Comparison of ENCODE assay signal across 17 cellular contexts in genomic region chr1:216832192-216832591, GRCh38.
"Had no signal": no experiment of that assay in that cellular context is flagged by ENCODE, and none has a peak within 500 bp of the region (broad histone marks: within the 10 kb centered on the region; RNA-seq: fewer than 3 reads in every experiment).

No MANE protein-coding gene starts in this region.

- H3K36me3 ChIP-seq: gastrocnemius medialis, tibial artery, upper lobe of right lung, vagina had no signal

- H3K4me3 Mint-ChIP-seq: naive B cell; nephron progenitor cell; stimulated activated effector memory CD8-positive, alpha-beta T cell treated with anti-CD3 and anti-CD28 coated beads, Interleukin-12 subunit alpha, Interleukin-12 subunit beta, amount 100 ng/mL, for 72 hours had no signal

- H3K9me3 ChIP-seq: gastrocnemius medialis, tibial artery, upper lobe of right lung, vagina had no signal

- H3K27me3 ChIP-seq: gastrocnemius medialis, tibial artery, upper lobe of right lung, vagina had no signal

- DNase-seq: effector CD4-positive, alpha-beta T cell; gastrocnemius medialis; glutamatergic neuron; islet precursor cell; left cardiac atrium; mesendoderm; naive B cell; nephron progenitor cell; right cardiac atrium; stimulated activated CD4-positive, alpha-beta T cell treated with anti-CD3 and anti-CD28 coated beads, Interleukin-4, amount 100 ng/mL, for 1 hour; stimulated activated CD8-positive, alpha-beta memory T cell treated with anti-CD3 and anti-CD28 coated beads, Interleukin-4, amount 100 ng/mL, for 48 hours; stimulated activated naive CD8-positive, alpha-beta T cell treated with anti-CD3 and anti-CD28 coated beads, Interleukin-15, Interleukin-2, amounts not matched to agents 100 U/mL and 50 U/mL, for 24 hours; tibial artery; upper lobe of right lung had no signal

- H3K27ac Mint-ChIP-seq: naive B cell; nephron progenitor cell; stimulated activated effector memory CD8-positive, alpha-beta T cell treated with anti-CD3 and anti-CD28 coated beads, Interleukin-12 subunit alpha, Interleukin-12 subunit beta, amount 100 ng/mL, for 72 hours had no signal

- H3K4me3 ChIP-seq: coronary artery, gastrocnemius medialis, tibial artery, upper lobe of right lung, vagina had no signal

- H3K4me1 ChIP-seq: tibial artery, upper lobe of right lung, vagina had no signal

- H3K4me1 Mint-ChIP-seq: naive B cell; stimulated activated effector memory CD8-positive, alpha-beta T cell treated with anti-CD3 and anti-CD28 coated beads, Interleukin-12 subunit alpha, Interleukin-12 subunit beta, amount 100 ng/mL, for 72 hours had no signal

- H3K36me3 Mint-ChIP-seq: naive B cell; stimulated activated effector memory CD8-positive, alpha-beta T cell treated with anti-CD3 and anti-CD28 coated beads, Interleukin-12 subunit alpha, Interleukin-12 subunit beta, amount 100 ng/mL, for 72 hours had no signal

- H3K27me3 Mint-ChIP-seq: naive B cell had no signal

- H3K27ac ChIP-seq: coronary artery, gastrocnemius medialis, tibial artery, upper lobe of right lung, vagina had no signal
